ENCODE assay signal across 14 cellular contexts in genomic region chr17:80872011-80872929, GRCh38.
A peak's percentile ranks its signal among the peaks of the same experiment; 100 is the strongest.
DNase-seq lines count a peak whose midpoint lies in the region; ATAC-seq and TF ChIP-seq lines count a peak whose summit lies in the region.
"Had no signal": no experiment of that assay in that cellular context is flagged by ENCODE, and none has a peak within 500 bp of the region (broad histone marks: within the 10 kb centered on the region; RNA-seq: fewer than 3 reads in every experiment).

No MANE protein-coding gene starts in this region.

- H3K27me3 ChIP-seq in left lung, result no peaks in the 10 kb centered on the region
- H3K27me3 ChIP-seq: colonic mucosa had no signal

- POLR2A ChIA-PET in activated CD8-positive, alpha-beta T cell treated with anti-CD3 and anti-CD28 coated beads for 36 hours (lab: Charles Lee), result interaction anchor here (1.8 kb wide), 1 partner anchor 10 kb away, joined by 4 read pairs; no protein-coding TSS in a partner anchor

- intact Hi-C loops in activated CD8-positive, alpha-beta T cell treated with anti-CD3 and anti-CD28 coated beads for 36 hours (cut with micrococcal nuclease), result no loop called here
- intact Hi-C loops in left lung (cut with DNase I), result no loop called here

- peaks cover 0 to 12% of the 10 kb centered on the region in 2 donors for H3K36me3 ChIP-seq in left lung
- H3K36me3 ChIP-seq: colonic mucosa had no signal

- H3K9me3 ChIP-seq in left lung, result no peaks in the 10 kb centered on the region
- H3K9me3 ChIP-seq: colonic mucosa had no signal

- peak overlapping the region; percentile 20 for H3K4me3 Mint-ChIP-seq in activated T-cell treated with anti-CD3 and anti-CD28 coated beads, Interleukin-2, amount 50 U/mL, for 4 hours
- H3K4me3 Mint-ChIP-seq in activated CD8-positive, alpha-beta T cell treated with anti-CD3 and anti-CD28 coated beads for 36 hours, result no peak overlapping the region
- no peak overlapping the region for H3K4me3 Mint-ChIP-seq in stimulated activated effector memory CD8-positive, alpha-beta T cell treated with anti-CD3 and anti-CD28 coated beads, Interleukin-12 subunit alpha, Interleukin-12 subunit beta, amount 100 ng/mL, for 72 hours

- DNase-seq in activated T-cell treated with anti-CD3 and anti-CD28 coated beads, Interleukin-2, amount 50 U/mL, for 4 hours, result no peak
- no peak for DNase-seq in activated T-cell treated with anti-CD3 and anti-CD28 coated beads, Interleukin-2, amount 50 U/mL, for 1 hour
- no peak for DNase-seq in activated CD8-positive, alpha-beta T cell treated with anti-CD3 and anti-CD28 coated beads for 36 hours
- DNase-seq in left lung (peak; percentile 22 to 47), D341Med (ENCODE audit: low spot score) (no peak), midbrain (lab: John Stamatoyannopoulos, UW) (no peak), KBM-7 (no peak)
- DNase-seq in stimulated activated effector memory CD8-positive, alpha-beta T cell treated with anti-CD3 and anti-CD28 coated beads, Interleukin-12 subunit alpha, Interleukin-12 subunit beta, amount 100 ng/mL, for 72 hours (ENCODE audit: low spot score in 2 of 2), result no peak
- DNase-seq: activated CD4-positive, CD25-positive, alpha-beta regulatory T cell treated with anti-CD3 and anti-CD28 coated beads, Interleukin-2, amount 50 U/mL, for 72 hours; colonic mucosa; NCI-H187 treated with DMSO at 0.1 percent for 48 hours; NK-92 treated with Interleukin-12 subunit alpha and Interleukin-12 subunit beta, amount 100 ng/mL, for 24 hours had no signal

- no peak for TF ChIP-seq CTCF in activated CD8-positive, alpha-beta T cell treated with anti-CD3 and anti-CD28 coated beads for 36 hours (IDR thresholded peaks at IDR 0.05)
- TF ChIP-seq CTCF in left lung (IDR thresholded peaks at IDR 0.05), result no peak

- CTCF ChIA-PET in activated CD8-positive, alpha-beta T cell treated with anti-CD3 and anti-CD28 coated beads for 36 hours (lab: Charles Lee), result interaction anchor here (0.6 to 1.7 kb wide), 4 partner anchors 8 to 87 kb away, joined by 3 to 9 read pairs (median 4); no protein-coding TSS in a partner anchor

- peaks cover 0 to 46% of the 10 kb centered on the region in 2 donors for H3K4me1 ChIP-seq in left lung
- H3K4me1 ChIP-seq: colonic mucosa had no signal

- H3K27me3 Mint-ChIP-seq in activated T-cell treated with anti-CD3 and anti-CD28 coated beads, Interleukin-2, amount 50 U/mL, for 4 hours (ENCODE audit: low read depth), result no peaks in the 10 kb centered on the region
- H3K27me3 Mint-ChIP-seq in activated CD8-positive, alpha-beta T cell treated with anti-CD3 and anti-CD28 coated beads for 36 hours, result no peaks in the 10 kb centered on the region

- peaks cover 20% of the 10 kb centered on the region for H3K36me3 Mint-ChIP-seq in activated T-cell treated with anti-CD3 and anti-CD28 coated beads, Interleukin-2, amount 50 U/mL, for 4 hours (ENCODE audit: insufficient read depth)
- H3K36me3 Mint-ChIP-seq in activated CD8-positive, alpha-beta T cell treated with anti-CD3 and anti-CD28 coated beads for 36 hours (ENCODE audit: low read depth), result peaks cover 38% of the 10 kb centered on the region
- peaks cover 26% of the 10 kb centered on the region for H3K36me3 Mint-ChIP-seq in stimulated activated effector memory CD8-positive, alpha-beta T cell treated with anti-CD3 and anti-CD28 coated beads, Interleukin-12 subunit alpha, Interleukin-12 subunit beta, amount 100 ng/mL, for 72 hours

- no peak overlapping the region for H3K27ac ChIP-seq in left lung
- H3K27ac ChIP-seq: colonic mucosa had no signal

- H3K27ac Mint-ChIP-seq in activated CD8-positive, alpha-beta T cell treated with anti-CD3 and anti-CD28 coated beads for 36 hours, result peak overlapping the region; percentile 77
- H3K27ac Mint-ChIP-seq in stimulated activated effector memory CD8-positive, alpha-beta T cell treated with anti-CD3 and anti-CD28 coated beads, Interleukin-12 subunit alpha, Interleukin-12 subunit beta, amount 100 ng/mL, for 72 hours, result peak overlapping the region; percentile 50

- in situ Hi-C loops in KBM-7 (cut with MboI; ENCODE audit: low pct_unique_long_range_greater_than_20kb, low sequenced_read_pairs), result no loop called here

- H3K4me3 ChIP-seq in left lung, result no peak overlapping the region
- H3K4me3 ChIP-seq: colonic mucosa, smooth muscle cell had no signal

- H3K4me1 Mint-ChIP-seq in activated T-cell treated with anti-CD3 and anti-CD28 coated beads, Interleukin-2, amount 50 U/mL, for 4 hours (ENCODE audit: low read depth), result peaks cover 71% of the 10 kb centered on the region
- H3K4me1 Mint-ChIP-seq in activated CD8-positive, alpha-beta T cell treated with anti-CD3 and anti-CD28 coated beads for 36 hours (ENCODE audit: low read depth), result peaks cover 77% of the 10 kb centered on the region
- peaks cover 72% of the 10 kb centered on the region for H3K4me1 Mint-ChIP-seq in stimulated activated effector memory CD8-positive, alpha-beta T cell treated with anti-CD3 and anti-CD28 coated beads, Interleukin-12 subunit alpha, Interleukin-12 subunit beta, amount 100 ng/mL, for 72 hours

- H3K9me3 Mint-ChIP-seq in activated T-cell treated with anti-CD3 and anti-CD28 coated beads, Interleukin-2, amount 50 U/mL, for 4 hours, result no peaks in the 10 kb centered on the region
- H3K9me3 Mint-ChIP-seq in activated CD8-positive, alpha-beta T cell treated with anti-CD3 and anti-CD28 coated beads for 36 hours, result no peaks in the 10 kb centered on the region
- no peaks in the 10 kb centered on the region for H3K9me3 Mint-ChIP-seq in stimulated activated effector memory CD8-positive, alpha-beta T cell treated with anti-CD3 and anti-CD28 coated beads, Interleukin-12 subunit alpha, Interleukin-12 subunit beta, amount 100 ng/mL, for 72 hours

- ATAC-seq in activated T-cell treated with anti-CD3 and anti-CD28 coated beads, Interleukin-2, amount 50 U/mL, for 4 hours, result no peak
- ATAC-seq in activated CD8-positive, alpha-beta T cell treated with anti-CD3 and anti-CD28 coated beads for 36 hours, result no peak
- ATAC-seq in left lung, result no peak
- no peak for ATAC-seq in stimulated activated effector memory CD8-positive, alpha-beta T cell treated with anti-CD3 and anti-CD28 coated beads, Interleukin-12 subunit alpha, Interleukin-12 subunit beta, amount 100 ng/mL, for 72 hours
- ATAC-seq: SK-N-SH treated with all-trans-retinoic acid at 6 μM for 48 hours had no signal

Comparison
In these comparisons a context has a peak if more than half of its experiments do, and no peak if none do; other contexts are left out.
1. DNase-seq: peak in left lung (2 of 2); none in activated T-cell treated with anti-CD3 and anti-CD28 coated beads, Interleukin-2, amount 50 U/mL, for 4 hours (single experiment), activated T-cell treated with anti-CD3 and anti-CD28 coated beads, Interleukin-2, amount 50 U/mL, for 1 hour (single experiment), activated CD8-positive, alpha-beta T cell treated with anti-CD3 and anti-CD28 coated beads for 36 hours (single experiment), stimulated activated effector memory CD8-positive, alpha-beta T cell treated with anti-CD3 and anti-CD28 coated beads, Interleukin-12 subunit alpha, Interleukin-12 subunit beta, amount 100 ng/mL, for 72 hours (0 of 2), D341Med (single experiment), midbrain (single experiment) and KBM-7 (single experiment).